Comparison of ENCODE assay signal across 9 cellular contexts in genomic region chr9:85523202-85523601, GRCh38.
DNase-seq lines count a peak whose midpoint lies in the region; ATAC-seq and TF ChIP-seq lines count a peak whose summit lies in the region.
"Had no signal": no experiment of that assay in that cellular context is flagged by ENCODE, and none has a peak within 500 bp of the region (broad histone marks: within the 10 kb centered on the region; RNA-seq: fewer than 3 reads in every experiment).

No MANE protein-coding gene starts in this region.

- H3K27ac Mint-ChIP-seq in dendritic cell treated with granulocyte-macrophage colony-stimulating factor and Interleukin-4, amounts not matched to agents 40 ng/mL and 50 ng/mL, for 4 days: peak overlapping the region; percentile 83
- H3K27ac Mint-ChIP-seq in natural killer cell treated with Interleukin-12 subunit alpha and Interleukin-12 subunit beta and Interleukin-15 and Interleukin-18, amount 100 ng/mL, for 72 hours: peak overlapping the region in 1 of 2 donors; percentile 80

- POLR2A ChIA-PET in AG04449 (lab: Yijun Ruan, JAX): no interaction called here

- H3K4me3 ChIP-seq in AG04449 (ENCODE audit: low read depth, low read length) (peak overlapping the region; percentile 57; the same call in 1 of the 2 replicates), H7 (ENCODE audit: insufficient read depth, low read depth, low read length) (peak overlapping the region; percentile 61; the same call in 1 of the 2 replicates)

- no peak for TF ChIP-seq CTCF in AG04449 (IDR thresholded peaks at IDR 0.05; ENCODE audit: insufficient read depth, low read length, missing control alignments)

- H3K4me3 Mint-ChIP-seq in dendritic cell treated with granulocyte-macrophage colony-stimulating factor and Interleukin-4, amounts not matched to agents 40 ng/mL and 50 ng/mL, for 4 days: peak overlapping the region; percentile 79
- H3K4me3 Mint-ChIP-seq in natural killer cell treated with Interleukin-12 subunit alpha and Interleukin-12 subunit beta and Interleukin-15 and Interleukin-18, amount 100 ng/mL, for 72 hours: peak overlapping the region; percentile 87

- peaks cover 5% of the 10 kb centered on the region for H3K36me3 Mint-ChIP-seq in dendritic cell treated with granulocyte-macrophage colony-stimulating factor and Interleukin-4, amounts not matched to agents 40 ng/mL and 50 ng/mL, for 4 days (ENCODE audit: low read depth)
- H3K36me3 Mint-ChIP-seq in natural killer cell treated with Interleukin-12 subunit alpha and Interleukin-12 subunit beta and Interleukin-15 and Interleukin-18, amount 100 ng/mL, for 72 hours: no peaks in the 10 kb centered on the region

- peaks cover 36% of the 10 kb centered on the region for H3K27me3 Mint-ChIP-seq in dendritic cell treated with granulocyte-macrophage colony-stimulating factor and Interleukin-4, amounts not matched to agents 40 ng/mL and 50 ng/mL, for 4 days
- H3K27me3 Mint-ChIP-seq in natural killer cell treated with Interleukin-12 subunit alpha and Interleukin-12 subunit beta and Interleukin-15 and Interleukin-18, amount 100 ng/mL, for 72 hours: peaks cover 29 to 39% of the 10 kb centered on the region in 2 donors

- CTCF ChIA-PET in AG04449 (lab: Yijun Ruan, JAX): interaction anchor here (1.7 kb wide), 1 partner anchor 10 kb away, joined by 3 read pairs; no protein-coding TSS in a partner anchor

- intact Hi-C loops in dendritic cell treated with granulocyte-macrophage colony-stimulating factor and Interleukin-4, amounts not matched to agents 40 ng/mL and 50 ng/mL, for 4 days (cut with micrococcal nuclease): no loop called here

- peaks cover 23% of the 10 kb centered on the region for H3K4me1 Mint-ChIP-seq in dendritic cell treated with granulocyte-macrophage colony-stimulating factor and Interleukin-4, amounts not matched to agents 40 ng/mL and 50 ng/mL, for 4 days (ENCODE audit: low read depth)
- H3K4me1 Mint-ChIP-seq in natural killer cell treated with Interleukin-12 subunit alpha and Interleukin-12 subunit beta and Interleukin-15 and Interleukin-18, amount 100 ng/mL, for 72 hours (ENCODE audit: low read depth in 2 of 2): peaks cover 28 to 34% of the 10 kb centered on the region in 2 donors

- no peaks in the 10 kb centered on the region for H3K9me3 Mint-ChIP-seq in dendritic cell treated with granulocyte-macrophage colony-stimulating factor and Interleukin-4, amounts not matched to agents 40 ng/mL and 50 ng/mL, for 4 days
- H3K9me3 Mint-ChIP-seq in natural killer cell treated with Interleukin-12 subunit alpha and Interleukin-12 subunit beta and Interleukin-15 and Interleukin-18, amount 100 ng/mL, for 72 hours: no peaks in the 10 kb centered on the region

- no peaks in the 10 kb centered on the region for H3K36me3 ChIP-seq in H7 (replicated peaks; ENCODE audit: control insufficient read depth, insufficient read depth, low read length)

- DNase-seq in AG04449 (ENCODE audit: low read depth, low spot score) (no peak), H7 (peak; percentile 32), NCI-H187 (lab: John Stamatoyannopoulos, UW) (no peak), T-helper 1 cell (no peak), SHP77 (lab: John Stamatoyannopoulos, UW) (no peak), 8988T (no peak)
- DNase-seq in natural killer cell treated with Interleukin-12 subunit alpha and Interleukin-12 subunit beta and Interleukin-15 and Interleukin-18, amount 100 ng/mL, for 72 hours (ENCODE audit: low spot score): no peak
- DNase-seq: NCI-H2081 treated with DMSO at 0.1 percent for 48 hours had no signal

- peak in 1 of 2 donors; percentile 2 for ATAC-seq in natural killer cell treated with Interleukin-12 subunit alpha and Interleukin-12 subunit beta and Interleukin-15 and Interleukin-18, amount 100 ng/mL, for 72 hours

- H3K27me3 ChIP-seq in H7 (ENCODE audit: control insufficient read depth, insufficient read depth, low read length): peaks cover 22% of the 10 kb centered on the region
